18 cellular contexts compared by ENCODE assay signal in genomic region chr1:228208831-228209524, GRCh38. TPM values are rescaled to one million over a fixed set of nuclear protein-coding genes. Genes with fewer than 3 reads are reported as not detected.
"Had no signal": no experiment of that assay in that cellular context is flagged by ENCODE, and none has a peak within 500 bp of the region (broad histone marks: within the 10 kb centered on the region; RNA-seq: fewer than 3 reads in every experiment).

No MANE protein-coding gene starts in this region.

- H3K4me3 ChIP-seq: left lung, prostate gland, right lobe of liver, smooth muscle cell, tibial artery, uterus had no signal

- H3K27me3 ChIP-seq: right lobe of liver, uterus had no signal

- H3K36me3 ChIP-seq: left lung, prostate gland, right lobe of liver, tibial artery, uterus, WERI-Rb-1 had no signal

- H3K4me1 ChIP-seq: prostate gland, uterus had no signal

- DNase-seq: activated CD4-positive, alpha-beta T cell treated with anti-CD3 and anti-CD28 coated beads for 1 hour; dorsolateral prefrontal cortex; foreskin fibroblast; hypothalamus; occipital lobe; right lobe of liver; stimulated activated CD4-positive, alpha-beta T cell treated with anti-CD3 and anti-CD28 coated beads, Interleukin-4, amount 100 ng/mL, for 24 hours; stimulated activated naive B cell treated with anti-CD40 and anti-IgM and Interleukin-4, amounts not matched to agents 10 μg/mL and 1 μg/mL and 100 μg/mL, for 72 hours; SW 1271; uterus; WERI-Rb-1 had no signal

- H3K9me3 ChIP-seq: left lung, prostate gland, right lobe of liver, tibial artery, uterus had no signal

- H3K27ac ChIP-seq: dorsolateral prefrontal cortex, left lung, prostate gland, right lobe of liver, tibial artery, uterus had no signal

- ATAC-seq: left lung; right lobe of liver; stimulated activated naive B cell treated with anti-CD40 and anti-IgM and Interleukin-4, amounts not matched to agents 10 μg/mL and 1 μg/mL and 100 μg/mL, for 72 hours had no signal

- H3K36me3 Mint-ChIP-seq: activated naive CD8-positive, alpha-beta T cell; memory B cell; stimulated activated naive B cell treated with anti-CD40 and anti-IgM and Interleukin-4, amounts not matched to agents 10 μg/mL and 1 μg/mL and 100 μg/mL, for 72 hours had no signal

- H3K27ac Mint-ChIP-seq: activated naive CD8-positive, alpha-beta T cell; memory B cell; nephron; stimulated activated naive B cell treated with anti-CD40 and anti-IgM and Interleukin-4, amounts not matched to agents 10 μg/mL and 1 μg/mL and 100 μg/mL, for 72 hours had no signal

- H3K4me3 Mint-ChIP-seq: activated naive CD8-positive, alpha-beta T cell; memory B cell; stimulated activated naive B cell treated with anti-CD40 and anti-IgM and Interleukin-4, amounts not matched to agents 10 μg/mL and 1 μg/mL and 100 μg/mL, for 72 hours had no signal

- H3K4me2 ChIP-seq: smooth muscle cell had no signal

- H3K9me3 Mint-ChIP-seq: memory B cell; nephron; stimulated activated naive B cell treated with anti-CD40 and anti-IgM and Interleukin-4, amounts not matched to agents 10 μg/mL and 1 μg/mL and 100 μg/mL, for 72 hours had no signal

RNA-seq across cellular contexts. Expression of gene GJC2, which starts 59.2 kb away (rescaled TPM):
- total RNA-seq: smooth muscle cell had no signal
